ENCODE assay signal across 1 cellular context in the genomic region with DNA sequence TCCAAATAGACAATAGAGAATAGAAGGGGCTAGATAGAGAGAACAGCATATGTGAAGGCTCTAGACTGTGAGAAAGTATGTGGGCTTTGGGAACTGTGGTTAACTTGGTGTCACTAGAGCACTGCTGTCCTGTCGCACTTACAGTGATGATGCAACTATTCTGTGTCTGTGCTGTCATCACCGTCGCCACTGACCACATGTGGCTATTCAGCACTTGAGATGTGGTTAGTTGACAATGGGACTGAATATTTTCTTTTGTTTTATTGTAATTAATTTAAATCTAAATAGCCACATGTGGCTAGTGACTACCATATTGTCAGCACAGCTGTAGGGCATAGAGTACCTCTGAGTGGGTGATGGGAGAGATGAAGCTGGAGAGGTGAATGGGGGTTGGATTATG.
TF ChIP-seq lines count a peak whose summit lies in the region.

No MANE protein-coding gene starts in this region.

TF ChIP-seq in GM12878, 131 proteins besides CTCF, POLR2A, EP300 and RAD21 (continued from another document):
- peak; percentile 89 for TF ChIP-seq ATF7 (IDR thresholded peaks at IDR 0.05; ENCODE audit: low read depth)
- TF ChIP-seq IRF3 (IDR thresholded peaks at IDR 0.05), result no peak
- TF ChIP-seq NRF1 (conservative IDR thresholded peaks at IDR 0.05; ENCODE audit: low read depth, low read length), result no peak
- no peak for TF ChIP-seq HDGF (IDR thresholded peaks at IDR 0.05)
- TF ChIP-seq SP1 (IDR thresholded peaks at IDR 0.05; ENCODE audit: low read depth, low read length), result no peak
- no peak for TF ChIP-seq KAT2A (conservative IDR thresholded peaks at IDR 0.05; ENCODE audit: control insufficient read depth, low read depth, low read length)
- TF ChIP-seq NFYA (IDR thresholded peaks at IDR 0.05; ENCODE audit: borderline replicate concordance, low read depth, low read length), result no peak
- TF ChIP-seq NFIC (IDR thresholded peaks at IDR 0.05; ENCODE audit: low read depth, low read length), result peak; percentile 46; the same call in 1 of the 2 replicates
- peak; percentile 72 for TF ChIP-seq MEF2B (IDR thresholded peaks at IDR 0.05; ENCODE audit: partially characterized antibody, poor library complexity, severe bottlenecking)
- no peak for TF ChIP-seq TAF1 (IDR thresholded peaks at IDR 0.05; ENCODE audit: borderline replicate concordance, low read depth, low read length)
- no peak for TF ChIP-seq HDAC6 (IDR thresholded peaks at IDR 0.05; ENCODE audit: unreplicated experiment)
- no peak for TF ChIP-seq POLR2AphosphoS2 (IDR thresholded peaks at IDR 0.05; ENCODE audit: low read depth, low read length)
- no peak for TF ChIP-seq CUX1 (IDR thresholded peaks at IDR 0.05; ENCODE audit: insufficient replicate concordance, low read depth, low read length)
- no peak for TF ChIP-seq ZZZ3 (IDR thresholded peaks at IDR 0.05; ENCODE audit: control insufficient read depth, insufficient read length, low read depth)
- peak in 1 of 2 experiments; percentile 68; a peak in 2 of 4 replicates for TF ChIP-seq CEBPB (IDR thresholded peaks at IDR 0.05; ENCODE audit: borderline replicate concordance in 1 of 2, low read depth in 2 of 2, low read length in 2 of 2)
- no peak for TF ChIP-seq SIX5 (IDR thresholded peaks at IDR 0.05; ENCODE audit: low read depth, low read length, severe bottlenecking)
- no peak for TF ChIP-seq CBX5 (IDR thresholded peaks at IDR 0.05; ENCODE audit: low read depth)
- TF ChIP-seq BMI1 (IDR thresholded peaks at IDR 0.05; ENCODE audit: borderline replicate concordance), result no peak
- TF ChIP-seq, protein P1, sequence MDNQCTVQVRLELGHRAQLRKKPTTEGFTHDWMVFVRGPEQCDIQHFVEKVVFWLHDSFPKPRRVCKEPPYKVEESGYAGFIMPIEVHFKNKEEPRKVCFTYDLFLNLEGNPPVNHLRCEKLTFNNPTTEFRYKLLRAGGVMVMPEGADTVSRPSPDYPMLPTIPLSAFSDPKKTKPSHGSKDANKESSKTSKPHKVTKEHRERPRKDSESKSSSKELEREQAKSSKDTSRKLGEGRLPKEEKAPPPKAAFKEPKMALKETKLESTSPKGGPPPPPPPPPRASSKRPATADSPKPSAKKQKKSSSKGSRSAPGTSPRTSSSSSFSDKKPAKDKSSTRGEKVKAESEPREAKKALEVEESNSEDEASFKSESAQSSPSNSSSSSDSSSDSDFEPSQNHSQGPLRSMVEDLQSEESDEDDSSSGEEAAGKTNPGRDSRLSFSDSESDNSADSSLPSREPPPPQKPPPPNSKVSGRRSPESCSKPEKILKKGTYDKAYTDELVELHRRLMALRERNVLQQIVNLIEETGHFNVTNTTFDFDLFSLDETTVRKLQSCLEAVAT (IDR thresholded peaks at IDR 0.05), result peak; percentile 87
- TF ChIP-seq PKNOX1 (IDR thresholded peaks at IDR 0.05), result peak; percentile 21; the same call in 1 of the 2 replicates
- no peak for TF ChIP-seq USF1 (IDR thresholded peaks at IDR 0.05; ENCODE audit: borderline replicate concordance, extremely low read length, insufficient read depth, low read depth, low read length)
